1 cellular context compared by ENCODE assay signal in the genomic region with DNA sequence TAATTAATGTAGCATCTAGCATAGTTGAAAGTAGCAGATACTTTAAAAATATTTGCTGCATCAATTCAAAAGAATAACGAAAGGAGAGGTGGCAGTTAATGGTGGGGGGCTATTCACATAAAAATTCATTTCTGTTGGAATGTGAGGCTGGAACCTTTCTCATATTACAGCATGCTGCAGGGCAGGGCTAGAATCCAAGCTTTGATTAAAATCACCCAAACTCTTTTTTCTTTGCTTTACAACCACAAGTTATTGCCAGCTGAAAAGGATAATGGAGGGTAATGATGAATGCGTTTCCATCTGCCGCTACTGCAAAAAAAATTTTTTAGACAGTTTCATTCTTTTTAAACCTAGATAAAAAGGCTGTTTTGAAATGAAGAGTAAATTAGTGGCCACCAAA.
TF ChIP-seq lines count a peak whose summit lies in the region.

No MANE protein-coding gene starts in this region.

TF ChIP-seq in H1, 55 proteins besides CTCF, POLR2A, EP300 and RAD21 (continued from another document):
- TF ChIP-seq, protein P1, sequence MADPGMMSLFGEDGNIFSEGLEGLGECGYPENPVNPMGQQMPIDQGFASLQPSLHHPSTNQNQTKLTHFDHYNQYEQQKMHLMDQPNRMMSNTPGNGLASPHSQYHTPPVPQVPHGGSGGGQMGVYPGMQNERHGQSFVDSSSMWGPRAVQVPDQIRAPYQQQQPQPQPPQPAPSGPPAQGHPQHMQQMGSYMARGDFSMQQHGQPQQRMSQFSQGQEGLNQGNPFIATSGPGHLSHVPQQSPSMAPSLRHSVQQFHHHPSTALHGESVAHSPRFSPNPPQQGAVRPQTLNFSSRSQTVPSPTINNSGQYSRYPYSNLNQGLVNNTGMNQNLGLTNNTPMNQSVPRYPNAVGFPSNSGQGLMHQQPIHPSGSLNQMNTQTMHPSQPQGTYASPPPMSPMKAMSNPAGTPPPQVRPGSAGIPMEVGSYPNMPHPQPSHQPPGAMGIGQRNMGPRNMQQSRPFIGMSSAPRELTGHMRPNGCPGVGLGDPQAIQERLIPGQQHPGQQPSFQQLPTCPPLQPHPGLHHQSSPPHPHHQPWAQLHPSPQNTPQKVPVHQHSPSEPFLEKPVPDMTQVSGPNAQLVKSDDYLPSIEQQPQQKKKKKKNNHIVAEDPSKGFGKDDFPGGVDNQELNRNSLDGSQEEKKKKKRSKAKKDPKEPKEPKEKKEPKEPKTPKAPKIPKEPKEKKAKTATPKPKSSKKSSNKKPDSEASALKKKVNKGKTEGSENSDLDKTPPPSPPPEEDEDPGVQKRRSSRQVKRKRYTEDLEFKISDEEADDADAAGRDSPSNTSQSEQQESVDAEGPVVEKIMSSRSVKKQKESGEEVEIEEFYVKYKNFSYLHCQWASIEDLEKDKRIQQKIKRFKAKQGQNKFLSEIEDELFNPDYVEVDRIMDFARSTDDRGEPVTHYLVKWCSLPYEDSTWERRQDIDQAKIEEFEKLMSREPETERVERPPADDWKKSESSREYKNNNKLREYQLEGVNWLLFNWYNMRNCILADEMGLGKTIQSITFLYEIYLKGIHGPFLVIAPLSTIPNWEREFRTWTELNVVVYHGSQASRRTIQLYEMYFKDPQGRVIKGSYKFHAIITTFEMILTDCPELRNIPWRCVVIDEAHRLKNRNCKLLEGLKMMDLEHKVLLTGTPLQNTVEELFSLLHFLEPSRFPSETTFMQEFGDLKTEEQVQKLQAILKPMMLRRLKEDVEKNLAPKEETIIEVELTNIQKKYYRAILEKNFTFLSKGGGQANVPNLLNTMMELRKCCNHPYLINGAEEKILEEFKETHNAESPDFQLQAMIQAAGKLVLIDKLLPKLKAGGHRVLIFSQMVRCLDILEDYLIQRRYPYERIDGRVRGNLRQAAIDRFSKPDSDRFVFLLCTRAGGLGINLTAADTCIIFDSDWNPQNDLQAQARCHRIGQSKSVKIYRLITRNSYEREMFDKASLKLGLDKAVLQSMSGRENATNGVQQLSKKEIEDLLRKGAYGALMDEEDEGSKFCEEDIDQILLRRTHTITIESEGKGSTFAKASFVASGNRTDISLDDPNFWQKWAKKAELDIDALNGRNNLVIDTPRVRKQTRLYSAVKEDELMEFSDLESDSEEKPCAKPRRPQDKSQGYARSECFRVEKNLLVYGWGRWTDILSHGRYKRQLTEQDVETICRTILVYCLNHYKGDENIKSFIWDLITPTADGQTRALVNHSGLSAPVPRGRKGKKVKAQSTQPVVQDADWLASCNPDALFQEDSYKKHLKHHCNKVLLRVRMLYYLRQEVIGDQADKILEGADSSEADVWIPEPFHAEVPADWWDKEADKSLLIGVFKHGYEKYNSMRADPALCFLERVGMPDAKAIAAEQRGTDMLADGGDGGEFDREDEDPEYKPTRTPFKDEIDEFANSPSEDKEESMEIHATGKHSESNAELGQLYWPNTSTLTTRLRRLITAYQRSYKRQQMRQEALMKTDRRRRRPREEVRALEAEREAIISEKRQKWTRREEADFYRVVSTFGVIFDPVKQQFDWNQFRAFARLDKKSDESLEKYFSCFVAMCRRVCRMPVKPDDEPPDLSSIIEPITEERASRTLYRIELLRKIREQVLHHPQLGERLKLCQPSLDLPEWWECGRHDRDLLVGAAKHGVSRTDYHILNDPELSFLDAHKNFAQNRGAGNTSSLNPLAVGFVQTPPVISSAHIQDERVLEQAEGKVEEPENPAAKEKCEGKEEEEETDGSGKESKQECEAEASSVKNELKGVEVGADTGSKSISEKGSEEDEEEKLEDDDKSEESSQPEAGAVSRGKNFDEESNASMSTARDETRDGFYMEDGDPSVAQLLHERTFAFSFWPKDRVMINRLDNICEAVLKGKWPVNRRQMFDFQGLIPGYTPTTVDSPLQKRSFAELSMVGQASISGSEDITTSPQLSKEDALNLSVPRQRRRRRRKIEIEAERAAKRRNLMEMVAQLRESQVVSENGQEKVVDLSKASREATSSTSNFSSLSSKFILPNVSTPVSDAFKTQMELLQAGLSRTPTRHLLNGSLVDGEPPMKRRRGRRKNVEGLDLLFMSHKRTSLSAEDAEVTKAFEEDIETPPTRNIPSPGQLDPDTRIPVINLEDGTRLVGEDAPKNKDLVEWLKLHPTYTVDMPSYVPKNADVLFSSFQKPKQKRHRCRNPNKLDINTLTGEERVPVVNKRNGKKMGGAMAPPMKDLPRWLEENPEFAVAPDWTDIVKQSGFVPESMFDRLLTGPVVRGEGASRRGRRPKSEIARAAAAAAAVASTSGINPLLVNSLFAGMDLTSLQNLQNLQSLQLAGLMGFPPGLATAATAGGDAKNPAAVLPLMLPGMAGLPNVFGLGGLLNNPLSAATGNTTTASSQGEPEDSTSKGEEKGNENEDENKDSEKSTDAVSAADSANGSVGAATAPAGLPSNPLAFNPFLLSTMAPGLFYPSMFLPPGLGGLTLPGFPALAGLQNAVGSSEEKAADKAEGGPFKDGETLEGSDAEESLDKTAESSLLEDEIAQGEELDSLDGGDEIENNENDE (IDR thresholded peaks at IDR 0.05; ENCODE audit: insufficient replicate concordance, low read length) = no peak
- TF ChIP-seq ASH2L (IDR thresholded peaks at IDR 0.05; ENCODE audit: low read length) (no peak), HDAC2 (IDR thresholded peaks at IDR 0.05; ENCODE audit: borderline replicate concordance in 1 of 2, low read depth in 2 of 2, low read length in 2 of 2) (no peak), CEBPB (IDR thresholded peaks at IDR 0.05; ENCODE audit: low read depth, low read length) (no peak), SIN3A (conservative IDR thresholded peaks at IDR 0.05 in 1 of 2, IDR thresholded peaks at IDR 0.05 in 1 of 2; ENCODE audit: low read depth in 1 of 2, low read length in 2 of 2) (no peak)
